21 cellular contexts compared by ENCODE assay signal in genomic region chr3:113910966-113911365, GRCh38.
"Had no signal": no experiment of that assay in that cellular context is flagged by ENCODE, and none has a peak within 500 bp of the region (broad histone marks: within the 10 kb centered on the region; RNA-seq: fewer than 3 reads in every experiment).

No MANE protein-coding gene starts in this region.

- H3K27ac Mint-ChIP-seq: activated naive CD4-positive, alpha-beta T cell treated with anti-CD3 and anti-CD28 coated beads, Interleukin-2, amount 50 U/mL, for 72 hours; activated T-helper 17 cell treated with anti-CD3 and anti-CD28 coated beads, Interleukin-2, amount 50 U/mL, for 72 hours; endodermal cell; nephron; WTC11 had no signal

- H3K9me3 Mint-ChIP-seq: activated naive CD4-positive, alpha-beta T cell treated with anti-CD3 and anti-CD28 coated beads, Interleukin-2, amount 50 U/mL, for 72 hours; activated T-helper 17 cell treated with anti-CD3 and anti-CD28 coated beads, Interleukin-2, amount 50 U/mL, for 72 hours; endodermal cell; nephron; stimulated activated naive CD8-positive, alpha-beta T cell treated with anti-CD3 and anti-CD28 coated beads, Interleukin-15, amount 100 ng/mL, for 72 hours; WTC11 had no signal

- H3K9me3 ChIP-seq: breast epithelium, pancreas, psoas muscle, right atrium auricular region, suprapubic skin, transverse colon had no signal

- H3K4me3 ChIP-seq: breast epithelium, coronary artery, pancreas, psoas muscle, right atrium auricular region, suprapubic skin, transverse colon had no signal

- H3K36me3 Mint-ChIP-seq: activated naive CD4-positive, alpha-beta T cell treated with anti-CD3 and anti-CD28 coated beads, Interleukin-2, amount 50 U/mL, for 72 hours; WTC11 had no signal

- H3K4me3 Mint-ChIP-seq: activated T-helper 17 cell treated with anti-CD3 and anti-CD28 coated beads, Interleukin-2, amount 50 U/mL, for 72 hours; endodermal cell; nephron; stimulated activated naive CD8-positive, alpha-beta T cell treated with anti-CD3 and anti-CD28 coated beads, Interleukin-15, amount 100 ng/mL, for 72 hours; WTC11 had no signal

- H3K27ac ChIP-seq: breast epithelium, coronary artery, epithelial cell of prostate, pancreas, psoas muscle, right atrium auricular region, suprapubic skin, transverse colon had no signal

- ATAC-seq: activated naive CD4-positive, alpha-beta T cell treated with anti-CD3 and anti-CD28 coated beads, Interleukin-2, amount 50 U/mL, for 72 hours; activated T-helper 17 cell treated with anti-CD3 and anti-CD28 coated beads, Interleukin-2, amount 50 U/mL, for 72 hours; left cardiac atrium; pancreas; psoas muscle; stimulated activated naive CD8-positive, alpha-beta T cell treated with anti-CD3 and anti-CD28 coated beads, Interleukin-15, amount 100 ng/mL, for 72 hours; WTC11 had no signal

- H3K27me3 Mint-ChIP-seq: activated T-helper 17 cell treated with anti-CD3 and anti-CD28 coated beads, Interleukin-2, amount 50 U/mL, for 72 hours; stimulated activated naive CD8-positive, alpha-beta T cell treated with anti-CD3 and anti-CD28 coated beads, Interleukin-15, amount 100 ng/mL, for 72 hours had no signal

- DNase-seq: activated T-cell treated with anti-CD3 and anti-CD28 coated beads, Interleukin-2, amount 50 U/mL, for 1 hour; endodermal cell; foreskin melanocyte; glutamatergic neuron; hippocampal formation; left cardiac atrium; pancreas; psoas muscle; stimulated activated CD4-positive, alpha-beta T cell treated with anti-CD3 and anti-CD28 coated beads, Interleukin-4, amount 100 ng/mL, for 24 hours; stimulated activated naive CD8-positive, alpha-beta T cell treated with anti-CD3 and anti-CD28 coated beads, Interleukin-15, amount 100 ng/mL, for 72 hours; T-helper 9 cell; transverse colon had no signal

- H3K4me1 Mint-ChIP-seq: activated T-helper 17 cell treated with anti-CD3 and anti-CD28 coated beads, Interleukin-2, amount 50 U/mL, for 72 hours; endodermal cell; nephron; WTC11 had no signal

- H3K4me1 ChIP-seq: breast epithelium, pancreas, psoas muscle, right atrium auricular region, suprapubic skin had no signal

- H3K27me3 ChIP-seq: breast epithelium, pancreas, right atrium auricular region, suprapubic skin, transverse colon had no signal

- H3K36me3 ChIP-seq: pancreas, right atrium auricular region, suprapubic skin, transverse colon had no signal
